Comparison of ENCODE assay signal across 8 cellular contexts in the genomic region with DNA sequence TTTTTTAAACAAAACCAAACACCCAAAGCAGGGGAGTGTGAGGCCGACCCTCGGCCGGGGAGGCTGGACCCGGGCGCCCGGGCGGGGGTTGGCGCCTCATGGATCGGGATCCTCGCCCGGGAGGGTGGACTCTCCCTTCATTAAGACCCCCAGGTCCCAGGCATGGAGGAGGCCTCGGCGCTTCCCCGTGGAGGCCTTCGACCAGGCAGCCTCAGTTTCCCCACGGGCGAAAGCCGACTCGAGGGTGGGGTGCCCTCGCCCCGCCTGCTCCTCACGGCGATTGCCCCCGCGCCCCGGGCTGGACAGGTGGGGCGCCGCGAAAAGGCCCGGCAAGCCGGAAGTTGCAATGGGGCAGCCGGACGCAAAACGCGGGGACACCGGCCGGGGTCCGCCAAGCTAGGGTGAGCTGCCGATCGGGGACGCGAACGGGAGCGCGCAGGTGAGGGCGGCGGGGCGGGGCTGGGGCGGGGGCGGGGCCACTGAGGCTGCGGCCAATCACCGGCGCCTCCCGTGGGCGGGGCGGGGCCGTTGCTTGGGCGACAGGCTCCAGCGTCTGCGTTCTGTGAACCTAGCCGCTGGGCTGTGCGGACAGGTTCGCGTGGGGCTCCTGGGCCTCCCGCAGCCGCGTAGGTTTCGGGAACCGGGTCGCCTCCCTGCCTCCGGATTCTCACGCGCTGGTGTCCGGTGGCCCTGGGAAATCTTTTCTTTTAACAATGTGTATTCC. TPM values are rescaled to one million over a fixed set of nuclear protein-coding genes. Genes with fewer than 3 reads are reported as not detected.
DNase-seq lines count a peak whose midpoint lies in the region; ATAC-seq, FAIRE-seq and TF ChIP-seq lines count a peak whose summit lies in the region.

No MANE protein-coding gene starts in this region.

- peak overlapping the region; percentile 48 to 90 for H3K4me2 ChIP-seq in H1 (ENCODE audit: insufficient read depth in 1 of 2, low read depth in 2 of 2, low read length in 2 of 2)

- H3K36me3 ChIP-seq in CD8-positive, alpha-beta memory T cell (ENCODE audit: insufficient read depth, low read length) = no peaks in the 10 kb centered on the region
- no peaks in the 10 kb centered on the region for H3K36me3 ChIP-seq in H1 (ENCODE audit: control insufficient read depth in 2 of 4, insufficient read depth in 4 of 4, low read length in 3 of 4)

- TF ChIP-seq EP300 in H1 (IDR thresholded peaks at IDR 0.05; ENCODE audit: borderline replicate concordance in 1 of 2, low read depth in 2 of 2, low read length in 2 of 2) = no peak

- peak overlapping the region; percentile 100 for H4K91ac ChIP-seq in H1 (replicated peaks; ENCODE audit: insufficient read length, low read length)

- H2BK5ac ChIP-seq in H1 (ENCODE audit: low read depth, low read length) = peak overlapping the region; percentile 85; the same call in 1 of the 2 replicates

- H2BK15ac ChIP-seq in H1 (ENCODE audit: low read length) = no peak overlapping the region

- peak overlapping the region; percentile 97 for H4K8ac ChIP-seq in H1 (ENCODE audit: extremely low read depth, insufficient read depth, low read length)

- no peaks in the 10 kb centered on the region for H3K27me3 Mint-ChIP-seq in CD8-positive, alpha-beta memory T cell
- H3K27me3 Mint-ChIP-seq in activated CD8-positive, alpha-beta memory T cell treated with anti-CD3 and anti-CD28 coated beads, Interleukin-2, amount 10 ng/mL, durations not matched to agents 7 days and 5 days = peaks cover 3% of the 10 kb centered on the region

- H3K18ac ChIP-seq in H1 (ENCODE audit: extremely low read depth, low read length) = peak overlapping the region; percentile 71; the same call in 1 of the 2 replicates

- peaks cover 21% of the 10 kb centered on the region for H3K4me1 ChIP-seq in CD8-positive, alpha-beta memory T cell (ENCODE audit: insufficient read depth, low read length)
- H3K4me1 ChIP-seq in H1 (replicated peaks in 1 of 4; ENCODE audit: control insufficient read depth in 3 of 4, insufficient read depth in 4 of 4, low read length in 3 of 4) = peaks cover 2 to 5% (median 4%) of the 10 kb centered on the region in 4 experiments; a peak in 5 of 7 replicates

- H2AK5ac ChIP-seq in H1 (ENCODE audit: low read depth, low read length) = no peak overlapping the region

- no peaks in the 10 kb centered on the region for H3K36me3 Mint-ChIP-seq in CD8-positive, alpha-beta memory T cell
- no peaks in the 10 kb centered on the region for H3K36me3 Mint-ChIP-seq in activated CD8-positive, alpha-beta memory T cell treated with anti-CD3 and anti-CD28 coated beads, Interleukin-2, amount 10 ng/mL, durations not matched to agents 7 days and 5 days

- no peak overlapping the region for H2AFZ ChIP-seq in H1 (ENCODE audit: low read length)

- H4K20me1 ChIP-seq in H1 (replicated peaks in 1 of 2; ENCODE audit: control insufficient read depth in 1 of 2, insufficient read depth in 2 of 2, low read length in 2 of 2) = no peaks in the 10 kb centered on the region

- H3K9ac ChIP-seq in H1 (replicated peaks in 1 of 4; ENCODE audit: extremely low read depth in 1 of 4, low read depth in 3 of 4, low read length in 3 of 4) = peak overlapping the region; percentile 31 to 70 (median 67); a peak in 6 of 7 replicates

- H2BK12ac ChIP-seq in H1 (ENCODE audit: low read depth, low read length) = no peak overlapping the region

- H3K14ac ChIP-seq in H1 (ENCODE audit: insufficient read length) = no peak overlapping the region

- H3K27ac ChIP-seq in CD8-positive, alpha-beta memory T cell (ENCODE audit: low read depth, low read length) = peak overlapping the region; percentile 72
- H3K27ac ChIP-seq in H1 (ENCODE audit: low read depth, low read length) = peak overlapping the region; percentile 85

- no peaks in the 10 kb centered on the region for H3K79me1 ChIP-seq in H1 (ENCODE audit: low read depth, low read length)

- peak overlapping the region; percentile 95 for H4K5ac ChIP-seq in H1 (ENCODE audit: insufficient read length, low read depth, low read length)

- peak overlapping the region; percentile 69 for H3K56ac ChIP-seq in H1 (replicated peaks; ENCODE audit: insufficient read length, low read depth, low read length)

- no peaks in the 10 kb centered on the region for H3K9me3 ChIP-seq in CD8-positive, alpha-beta memory T cell (ENCODE audit: low read length)
- no peaks in the 10 kb centered on the region for H3K9me3 ChIP-seq in H1 (ENCODE audit: insufficient read depth in 2 of 2, low read depth in 1 of 2, low read length in 1 of 2)

- peak; percentile 48 for ATAC-seq in GM19468 (IDR thresholded peaks at IDR 0.05; ENCODE audit: extremely low read depth, unreplicated experiment)
- ATAC-seq in activated CD8-positive, alpha-beta memory T cell treated with anti-CD3 and anti-CD28 coated beads, Interleukin-2, amount 10 ng/mL, durations not matched to agents 7 days and 5 days = peak; percentile 95

- no peaks in the 10 kb centered on the region for H3K79me2 ChIP-seq in H1 (ENCODE audit: control insufficient read depth in 1 of 2, insufficient read depth in 2 of 2, low read length in 2 of 2)

- FAIRE-seq in HTR-8/SVneo (lab: Jason Lieb, UNC) = peak; percentile 13
- no peak for FAIRE-seq in H1 (lab: Jason Lieb, UNC)

- H3K4me3 ChIP-seq in CD8-positive, alpha-beta memory T cell (ENCODE audit: low read length) = peak overlapping the region; percentile 75
- H3K4me3 ChIP-seq in H1 (ENCODE audit: extremely low read depth in 1 of 4, insufficient read depth in 2 of 4, low read depth in 3 of 4, low read length in 4 of 4) = peak overlapping the region; percentile 41 to 79 (median 64)

- peaks cover 23 to 29% (median 24%) of the 10 kb centered on the region in 3 donors for H3K4me1 Mint-ChIP-seq in CD8-positive, alpha-beta memory T cell
- peaks cover 18% of the 10 kb centered on the region for H3K4me1 Mint-ChIP-seq in activated CD8-positive, alpha-beta memory T cell treated with anti-CD3 and anti-CD28 coated beads, Interleukin-2, amount 10 ng/mL, durations not matched to agents 7 days and 5 days

- peak overlapping the region; percentile 54 for H2BK120ac ChIP-seq in H1 (replicated peaks; ENCODE audit: low read depth, low read length)

- no peak for TF ChIP-seq RAD21 in H1 (IDR thresholded peaks at IDR 0.05 in 1 of 2, conservative IDR thresholded peaks at IDR 0.05 in 1 of 2; ENCODE audit: low read depth in 2 of 2, low read length in 2 of 2)

- no peak overlapping the region for H3K23ac ChIP-seq in H1 (ENCODE audit: insufficient read length)

- H3K27ac Mint-ChIP-seq in CD8-positive, alpha-beta memory T cell = peak overlapping the region; percentile 73 to 95 (median 91)
- peak overlapping the region; percentile 91 for H3K27ac Mint-ChIP-seq in activated CD8-positive, alpha-beta memory T cell treated with anti-CD3 and anti-CD28 coated beads, Interleukin-2, amount 10 ng/mL, durations not matched to agents 7 days and 5 days

- peak; percentile 83 to 95 (median 88) for DNase-seq in CD8-positive, alpha-beta memory T cell
- DNase-seq in HTR-8/SVneo (ENCODE audit: insufficient read length, low spot score) (peak; percentile 95), H1 (ENCODE audit: low read depth in 1 of 2, low spot score in 2 of 2) (peak in 1 of 2 experiments; percentile 97), mesenteric fat pad (ENCODE audit: low spot score) (peak; percentile 97)
- peak; percentile 91 for DNase-seq in NK-92 treated with Interleukin-12 subunit alpha and Interleukin-12 subunit beta, amount 100 ng/mL, for 24 hours (lab: John Stamatoyannopoulos, UW)
- peak; percentile 97 for DNase-seq in activated CD8-positive, alpha-beta memory T cell treated with anti-CD3 and anti-CD28 coated beads, Interleukin-2, amount 10 ng/mL, durations not matched to agents 7 days and 5 days
- peak; percentile 84 for DNase-seq in stimulated activated CD8-positive, alpha-beta memory T cell treated with anti-CD3 and anti-CD28 coated beads, Interleukin-12 subunit alpha, Interleukin-12 subunit beta, amount 100 ng/mL, for 4 hours (ENCODE audit: low read depth)

- no peak; a peak in 1 of 3 replicates for TF ChIP-seq POLR2A in H1 (IDR thresholded peaks at IDR 0.05; ENCODE audit: control extremely low read depth in 1 of 2, low read depth in 2 of 2, low read length in 2 of 2)

- H2BK20ac ChIP-seq in H1 (ENCODE audit: low read length) = no peak overlapping the region

- peak overlapping the region; percentile 86 to 93 (median 88) for H3K4me3 Mint-ChIP-seq in CD8-positive, alpha-beta memory T cell
- peak overlapping the region; percentile 70 for H3K4me3 Mint-ChIP-seq in activated CD8-positive, alpha-beta memory T cell treated with anti-CD3 and anti-CD28 coated beads, Interleukin-2, amount 10 ng/mL, durations not matched to agents 7 days and 5 days

- no peaks in the 10 kb centered on the region; the same call in 1 of the 2 replicates for H3K23me2 ChIP-seq in H1 (ENCODE audit: low read depth, low read length)

- H3K27me3 ChIP-seq in CD8-positive, alpha-beta memory T cell (ENCODE audit: insufficient read depth, low read length, poor library complexity, severe bottlenecking) = no peaks in the 10 kb centered on the region
- no peaks in the 10 kb centered on the region for H3K27me3 ChIP-seq in H1 (replicated peaks in 1 of 4; ENCODE audit: control insufficient read depth in 3 of 4, extremely low read depth in 1 of 4, insufficient read depth in 3 of 4, low read length in 3 of 4)

- 2% methylated on average over 68 of the region's 74 CpGs; no CpG with 5 or more reads in 1 of the 2 experiments for WGBS in H1 (ENCODE audit: extremely low coverage in 1 of 2, insufficient coverage in 1 of 2, insufficient read length in 1 of 2, insufficient replicate concordance in 2 of 2, low coverage in 1 of 2, low lambda C conversion rate in 2 of 2, missing lambda C conversion rate in 1 of 2), 2 experiments

- H3K9me3 Mint-ChIP-seq in CD8-positive, alpha-beta memory T cell = no peaks in the 10 kb centered on the region
- H3K9me3 Mint-ChIP-seq in activated CD8-positive, alpha-beta memory T cell treated with anti-CD3 and anti-CD28 coated beads, Interleukin-2, amount 10 ng/mL, durations not matched to agents 7 days and 5 days (ENCODE audit: low read depth) = no peaks in the 10 kb centered on the region

- no peak for TF ChIP-seq CTCF in H1 (IDR thresholded peaks at IDR 0.05; ENCODE audit: control extremely low read depth in 1 of 3, insufficient read depth in 1 of 3, low read depth in 1 of 3, low read length in 3 of 3)

- POLR2A ChIA-PET in CD8-positive, alpha-beta memory T cell (lab: Charles Lee) = interaction anchor here (0.5 to 1.9 kb wide), 7 partner anchors 10 to 100 kb away, joined by 3 to 10 read pairs (median 4); partner anchors contain the start of gene ZNF213
- POLR2A ChIA-PET in H1 (lab: Charles Lee; ENCODE audit: partially characterized antibody) = interaction anchor here (0.6 to 15.4 kb wide), 13 partner anchors 8 to 99 kb away, joined by 3 to 169 read pairs (median 4); partner anchors contain the start of genes ZNF213 and ZSCAN10

- peak overlapping the region; percentile 78 for H3K4ac ChIP-seq in H1 (replicated peaks; ENCODE audit: insufficient read length, low read depth, low read length)

- CTCF ChIA-PET in CD8-positive, alpha-beta memory T cell (lab: Charles Lee) = interaction anchor here (0.9 to 20.2 kb wide), 5 partner anchors 10 to 48 kb away, joined by 3 to 278 read pairs (median 4); partner anchors contain the start of gene ZNF213
- CTCF ChIA-PET in activated CD8-positive, alpha-beta memory T cell treated with anti-CD3 and anti-CD28 coated beads, Interleukin-2, amount 10 ng/mL, durations not matched to agents 7 days and 5 days (lab: Charles Lee) = interaction anchor here (0.9 to 21.7 kb wide), 9 partner anchors 10 to 83 kb away, joined by 3 to 400 read pairs (median 8); partner anchors contain the start of genes HCFC1R1, THOC6 and ZNF213
- CTCF ChIA-PET in H1 (lab: Charles Lee; ENCODE audit: partially characterized antibody) = interaction anchor here (0.7 to 36.8 kb wide), 6 partner anchors 9 to 105 kb away, joined by 3 to 619 read pairs (median 10); partner anchors contain the start of genes ZNF213 and ZSCAN10

RNA-seq across cellular contexts. Expression of gene ZNF205, which starts 6.0 kb away (rescaled TPM):
- total RNA-seq in CD8-positive, alpha-beta memory T cell = under 1 TPM in 1 of 2 experiments, not detected in 1; 0.11 TPM
- polyA plus RNA-seq in CD8-positive, alpha-beta memory T cell = not detected
- total RNA-seq in activated CD8-positive, alpha-beta memory T cell treated with anti-CD3 and anti-CD28 coated beads, Interleukin-2, amount 10 ng/mL, durations not matched to agents 7 days and 5 days = not detected
- total RNA-seq in H1 (2021; fragmentation: NEBNext Ultra II Directional; extraction: Animal tissue kit (Norgen Biotek cat#: 25700)) = 17.0 and 19.1 TPM in 2 replicates
- 19.9 and 28.5 TPM in 2 replicates for polyA plus RNA-seq in H1 (2011; rRNA removed)
- 26.2 TPM for polyA plus RNA-seq in H1 (2011; cell fraction: cytosol; rRNA removed)
- 23.3 TPM for polyA plus RNA-seq in H1 (2011; cell fraction: nucleus; rRNA removed)
- polyA plus RNA-seq in H1 (2012, experiment 1 of 2) = 10.8 to 18.0 TPM (median 16.3 TPM) in 4 replicates
- polyA plus RNA-seq in H1 (2012, experiment 2 of 2) = 13.8 TPM
- polyA plus RNA-seq in H1 (2013, experiment 1 of 2) = 9.9 TPM
- polyA plus RNA-seq in H1 (2013, experiment 2 of 2) = 10.4 TPM
- polyA minus RNA-seq in H1 (2011; rRNA and poly(A)+ RNA removed) = 4.6 and 7.3 TPM in 2 replicates
- polyA minus RNA-seq in H1 (2011; cell fraction: cytosol; rRNA and poly(A)+ RNA removed) = 15.5 TPM
- 9.2 TPM for polyA minus RNA-seq in H1 (2011; cell fraction: nucleus; rRNA and poly(A)+ RNA removed)
- total RNA-seq in mesenteric fat pad = 6.1 TPM

RNA-seq across cellular contexts. Expression of gene ZSCAN10, which starts 7.3 kb away (rescaled TPM):
- total RNA-seq in CD8-positive, alpha-beta memory T cell = under 1 TPM in 1 of 2 experiments, not detected in 1; 0.15 TPM
- not detected for polyA plus RNA-seq in CD8-positive, alpha-beta memory T cell
- total RNA-seq in activated CD8-positive, alpha-beta memory T cell treated with anti-CD3 and anti-CD28 coated beads, Interleukin-2, amount 10 ng/mL, durations not matched to agents 7 days and 5 days = under 1 TPM; 0.21 to 0.23 TPM
- total RNA-seq in H1 (2021; fragmentation: NEBNext Ultra II Directional; extraction: Animal tissue kit (Norgen Biotek cat#: 25700)) = 195 and 209 TPM in 2 replicates
- 314 and 488 TPM in 2 replicates for polyA plus RNA-seq in H1 (2011; rRNA removed)
- polyA plus RNA-seq in H1 (2011; cell fraction: cytosol; rRNA removed) = 301 TPM
- polyA plus RNA-seq in H1 (2011; cell fraction: nucleus; rRNA removed) = 563 TPM
- polyA plus RNA-seq in H1 (2012, experiment 1 of 2) = 98.9 to 176 TPM (median 156 TPM) in 4 replicates
- 133 TPM for polyA plus RNA-seq in H1 (2012, experiment 2 of 2)
- polyA plus RNA-seq in H1 (2013, experiment 1 of 2) = 170 TPM
- polyA plus RNA-seq in H1 (2013, experiment 2 of 2) = 151 TPM
- 24.5 and 37.6 TPM in 2 replicates for polyA minus RNA-seq in H1 (2011; rRNA and poly(A)+ RNA removed)
- 133 TPM for polyA minus RNA-seq in H1 (2011; cell fraction: cytosol; rRNA and poly(A)+ RNA removed)
- 97.3 TPM for polyA minus RNA-seq in H1 (2011; cell fraction: nucleus; rRNA and poly(A)+ RNA removed)
- not detected for total RNA-seq in mesenteric fat pad

RNA-seq across cellular contexts. Expression of gene ZNF213, which starts 28.5 kb away (rescaled TPM):
- 10 to 100 TPM; 10.4 to 10.5 TPM for total RNA-seq in CD8-positive, alpha-beta memory T cell
- 3.8 TPM for polyA plus RNA-seq in CD8-positive, alpha-beta memory T cell
- 10 to 100 TPM; 10.6 to 12.3 TPM for total RNA-seq in activated CD8-positive, alpha-beta memory T cell treated with anti-CD3 and anti-CD28 coated beads, Interleukin-2, amount 10 ng/mL, durations not matched to agents 7 days and 5 days
- 6.9 and 7.3 TPM in 2 replicates for total RNA-seq in H1 (2021; fragmentation: NEBNext Ultra II Directional; extraction: Animal tissue kit (Norgen Biotek cat#: 25700))
- 1.6 and 3.8 TPM in 2 replicates for polyA plus RNA-seq in H1 (2011; rRNA removed)
- polyA plus RNA-seq in H1 (2011; cell fraction: cytosol; rRNA removed) = 1.6 TPM
- polyA plus RNA-seq in H1 (2011; cell fraction: nucleus; rRNA removed) = 3.9 TPM
- polyA plus RNA-seq in H1 (2012, experiment 1 of 2) = 6.0 to 8.4 TPM (median 8.4 TPM) in 4 replicates
- polyA plus RNA-seq in H1 (2012, experiment 2 of 2) = 7.1 TPM
- 6.2 TPM for polyA plus RNA-seq in H1 (2013, experiment 1 of 2)
- 6.1 TPM for polyA plus RNA-seq in H1 (2013, experiment 2 of 2)
- 1.2 and 1.4 TPM in 2 replicates for polyA minus RNA-seq in H1 (2011; rRNA and poly(A)+ RNA removed)
- polyA minus RNA-seq in H1 (2011; cell fraction: cytosol; rRNA and poly(A)+ RNA removed) = 4.2 TPM
- polyA minus RNA-seq in H1 (2011; cell fraction: nucleus; rRNA and poly(A)+ RNA removed) = 3.9 TPM
- total RNA-seq in mesenteric fat pad = 6.0 TPM

RNA-seq across cellular contexts. Expression of gene IL32, which starts 40.9 kb away (rescaled TPM):
- total RNA-seq in CD8-positive, alpha-beta memory T cell = 100 to 1,000 TPM; 975 to 992 TPM
- polyA plus RNA-seq in CD8-positive, alpha-beta memory T cell = 3,843 TPM
- 1,000 to 10,000 TPM; 2,870 to 3,468 TPM for total RNA-seq in activated CD8-positive, alpha-beta memory T cell treated with anti-CD3 and anti-CD28 coated beads, Interleukin-2, amount 10 ng/mL, durations not matched to agents 7 days and 5 days
- total RNA-seq in H1 (2021; fragmentation: NEBNext Ultra II Directional; extraction: Animal tissue kit (Norgen Biotek cat#: 25700)) = 2.0 and 2.7 TPM in 2 replicates
- polyA plus RNA-seq in H1 (2011; rRNA removed) = 4.3 and 5.0 TPM in 2 replicates
- 2.4 TPM for polyA plus RNA-seq in H1 (2011; cell fraction: cytosol; rRNA removed)
- polyA plus RNA-seq in H1 (2011; cell fraction: nucleus; rRNA removed) = 4.7 TPM
- polyA plus RNA-seq in H1 (2012, experiment 1 of 2) = 2.9 to 4.2 TPM (median 4.0 TPM) in 4 replicates
- polyA plus RNA-seq in H1 (2012, experiment 2 of 2) = 4.1 TPM
- 2.1 TPM for polyA plus RNA-seq in H1 (2013, experiment 1 of 2)
- polyA plus RNA-seq in H1 (2013, experiment 2 of 2) = 2.3 TPM
- 0.68 and 1.4 TPM in 2 replicates for polyA minus RNA-seq in H1 (2011; rRNA and poly(A)+ RNA removed)
- polyA minus RNA-seq in H1 (2011; cell fraction: cytosol; rRNA and poly(A)+ RNA removed) = 2.8 TPM
- polyA minus RNA-seq in H1 (2011; cell fraction: nucleus; rRNA and poly(A)+ RNA removed) = 4.4 TPM
- 36.0 TPM for total RNA-seq in mesenteric fat pad

Comparison
In these comparisons a context has a peak if more than half of its experiments do, and no peak if none do; other contexts are left out.
1. RNA of gene ZSCAN10, which starts 7.3 kb away (total RNA-seq): 195 to 209 TPM in H1; 0.21 to 0.23 TPM in activated CD8-positive, alpha-beta memory T cell treated with anti-CD3 and anti-CD28 coated beads, Interleukin-2, amount 10 ng/mL, durations not matched to agents 7 days and 5 days, 0.15 TPM in CD8-positive, alpha-beta memory T cell and not detected in mesenteric fat pad (single experiment); every median in the first group is over 100 times any median in the second.